Comparison of ENCODE assay signal across 2 cellular contexts in the genomic region with DNA sequence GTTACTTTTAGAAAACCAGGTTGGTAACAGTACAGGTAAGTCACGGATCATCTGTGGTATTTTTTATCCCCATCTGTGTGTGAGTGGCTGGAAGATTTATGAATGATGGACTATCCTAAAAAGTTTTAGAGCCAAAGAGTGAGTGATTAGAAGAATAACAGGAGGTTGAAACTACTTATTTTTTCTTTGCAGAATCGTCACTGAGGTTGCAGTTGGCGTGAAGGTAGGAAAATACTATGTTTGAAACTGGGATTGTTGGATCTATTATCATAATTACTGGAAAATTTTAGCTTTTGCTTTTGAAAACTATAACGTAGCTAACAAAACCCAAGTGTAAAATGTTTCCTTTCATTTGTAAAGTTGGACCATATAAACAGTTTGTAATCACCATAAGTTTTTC.
TF ChIP-seq lines count a peak whose summit lies in the region.

No MANE protein-coding gene starts in this region.

TF ChIP-seq in H1, 55 proteins besides CTCF, POLR2A, EP300 and RAD21:
- TF ChIP-seq, protein P1, sequence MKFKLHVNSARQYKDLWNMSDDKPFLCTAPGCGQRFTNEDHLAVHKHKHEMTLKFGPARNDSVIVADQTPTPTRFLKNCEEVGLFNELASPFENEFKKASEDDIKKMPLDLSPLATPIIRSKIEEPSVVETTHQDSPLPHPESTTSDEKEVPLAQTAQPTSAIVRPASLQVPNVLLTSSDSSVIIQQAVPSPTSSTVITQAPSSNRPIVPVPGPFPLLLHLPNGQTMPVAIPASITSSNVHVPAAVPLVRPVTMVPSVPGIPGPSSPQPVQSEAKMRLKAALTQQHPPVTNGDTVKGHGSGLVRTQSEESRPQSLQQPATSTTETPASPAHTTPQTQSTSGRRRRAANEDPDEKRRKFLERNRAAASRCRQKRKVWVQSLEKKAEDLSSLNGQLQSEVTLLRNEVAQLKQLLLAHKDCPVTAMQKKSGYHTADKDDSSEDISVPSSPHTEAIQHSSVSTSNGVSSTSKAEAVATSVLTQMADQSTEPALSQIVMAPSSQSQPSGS (IDR thresholded peaks at IDR 0.05; ENCODE audit: low read length) = no peak
- TF ChIP-seq TAF1 (IDR thresholded peaks at IDR 0.05; ENCODE audit: low read depth, low read length) (no peak), BACH1 (IDR thresholded peaks at IDR 0.05; ENCODE audit: low read length) (no peak), SIRT6 (IDR thresholded peaks at IDR 0.05; ENCODE audit: low read length) (no peak)

TF ChIP-seq in HEK293T, 16 proteins besides CTCF, POLR2A, EP300 and RAD21:
- no peak for TF ChIP-seq BHLHE40 (IDR thresholded peaks at IDR 0.05; ENCODE audit: borderline replicate concordance)
- no peak for TF ChIP-seq FOXA1 (IDR thresholded peaks at IDR 0.05)
- TF ChIP-seq SP1 (IDR thresholded peaks at IDR 0.05) = no peak
- TF ChIP-seq FOXK2 (IDR thresholded peaks at IDR 0.05) = no peak
- TF ChIP-seq, protein P2, sequence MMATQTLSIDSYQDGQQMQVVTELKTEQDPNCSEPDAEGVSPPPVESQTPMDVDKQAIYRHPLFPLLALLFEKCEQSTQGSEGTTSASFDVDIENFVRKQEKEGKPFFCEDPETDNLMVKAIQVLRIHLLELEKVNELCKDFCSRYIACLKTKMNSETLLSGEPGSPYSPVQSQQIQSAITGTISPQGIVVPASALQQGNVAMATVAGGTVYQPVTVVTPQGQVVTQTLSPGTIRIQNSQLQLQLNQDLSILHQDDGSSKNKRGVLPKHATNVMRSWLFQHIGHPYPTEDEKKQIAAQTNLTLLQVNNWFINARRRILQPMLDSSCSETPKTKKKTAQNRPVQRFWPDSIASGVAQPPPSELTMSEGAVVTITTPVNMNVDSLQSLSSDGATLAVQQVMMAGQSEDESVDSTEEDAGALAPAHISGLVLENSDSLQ (IDR thresholded peaks at IDR 0.05) = no peak
- TF ChIP-seq HDGF (IDR thresholded peaks at IDR 0.05; ENCODE audit: borderline replicate concordance) = no peak
- no peak for TF ChIP-seq ARNT (IDR thresholded peaks at IDR 0.05)
- no peak for TF ChIP-seq ELF4 (IDR thresholded peaks at IDR 0.05)
- TF ChIP-seq SUZ12 (IDR thresholded peaks at IDR 0.05) = no peak
- TF ChIP-seq NFRKB (IDR thresholded peaks at IDR 0.05) = no peak
